Comparison of ENCODE assay signal across 19 cellular contexts in genomic region chr4:6824071-6824470, GRCh38.
"Had no signal": no experiment of that assay in that cellular context is flagged by ENCODE, and none has a peak within 500 bp of the region (broad histone marks: within the 10 kb centered on the region; RNA-seq: fewer than 3 reads in every experiment).

No MANE protein-coding gene starts in this region.

- H3K27me3 Mint-ChIP-seq: activated CD4-positive, alpha-beta T cell treated with anti-CD3 and anti-CD28 coated beads, Interleukin-2, amount 10 ng/mL, durations not matched to agents 7 days and 5 days; activated T-cell treated with anti-CD3 and anti-CD28 coated beads, Interleukin-2, amount 50 U/mL, for 24 hours; naive thymus-derived CD4-positive, alpha-beta T cell; stimulated activated naive B cell treated with anti-CD40 and anti-IgM and Interleukin-4, amounts not matched to agents 10 μg/mL and 1 μg/mL and 100 μg/mL, for 72 hours had no signal

- H3K27me3 ChIP-seq: colonic mucosa, spleen, thyroid gland had no signal

- H3K9me3 ChIP-seq: colonic mucosa, thyroid gland had no signal

- H3K27ac Mint-ChIP-seq: activated CD4-positive, alpha-beta T cell treated with anti-CD3 and anti-CD28 coated beads, Interleukin-2, amount 10 ng/mL, durations not matched to agents 7 days and 5 days; activated CD8-positive, alpha-beta T cell treated with anti-CD3 and anti-CD28 coated beads, Interleukin-2, amount 10 ng/mL, durations not matched to agents 7 days and 5 days; activated T-cell treated with anti-CD3 and anti-CD28 coated beads, Interleukin-2, amount 50 U/mL, for 24 hours; stimulated activated naive B cell treated with anti-CD40 and anti-IgM and Interleukin-4, amounts not matched to agents 10 μg/mL and 1 μg/mL and 100 μg/mL, for 72 hours; T-helper 1 cell treated with Interleukin-12 subunit alpha and Interleukin-12 subunit beta and Interleukin-4 antibody, amounts not matched to agents 30 μg/mL and 1 μg/mL, for 36 hours had no signal

- H2AFZ ChIP-seq: parathyroid adenoma had no signal

- H3K36me3 ChIP-seq: colonic mucosa had no signal

- H3K4me3 Mint-ChIP-seq: activated CD4-positive, alpha-beta T cell treated with anti-CD3 and anti-CD28 coated beads, Interleukin-2, amount 10 ng/mL, durations not matched to agents 7 days and 5 days; activated CD8-positive, alpha-beta T cell treated with anti-CD3 and anti-CD28 coated beads, Interleukin-2, amount 10 ng/mL, durations not matched to agents 7 days and 5 days; activated T-cell treated with anti-CD3 and anti-CD28 coated beads, Interleukin-2, amount 50 U/mL, for 24 hours; naive thymus-derived CD4-positive, alpha-beta T cell; stimulated activated naive B cell treated with anti-CD40 and anti-IgM and Interleukin-4, amounts not matched to agents 10 μg/mL and 1 μg/mL and 100 μg/mL, for 72 hours; T-helper 1 cell treated with Interleukin-12 subunit alpha and Interleukin-12 subunit beta and Interleukin-4 antibody, amounts not matched to agents 30 μg/mL and 1 μg/mL, for 36 hours had no signal

- H3K27ac ChIP-seq: colonic mucosa, parathyroid adenoma, spleen, thyroid gland had no signal

- ATAC-seq: activated CD4-positive, CD25-positive, alpha-beta regulatory T cell treated with anti-CD3 and anti-CD28 coated beads, Interleukin-2, amount 50 U/mL, for 24 hours; activated CD8-positive, alpha-beta T cell treated with anti-CD3 and anti-CD28 coated beads, Interleukin-2, amount 10 ng/mL, durations not matched to agents 7 days and 5 days; left ventricle myocardium superior; mucosa of descending colon; naive thymus-derived CD4-positive, alpha-beta T cell; sciatic nerve; stimulated activated naive B cell treated with anti-CD40 and anti-IgM and Interleukin-4, amounts not matched to agents 10 μg/mL and 1 μg/mL and 100 μg/mL, for 72 hours had no signal

- H3K9ac ChIP-seq: parathyroid adenoma had no signal

- H3K4me1 ChIP-seq: colonic mucosa, parathyroid adenoma, thyroid gland had no signal

- DNase-seq: activated CD4-positive, alpha-beta T cell treated with anti-CD3 and anti-CD28 coated beads, Interleukin-2, amount 10 ng/mL, durations not matched to agents 7 days and 5 days; activated CD8-positive, alpha-beta T cell treated with anti-CD3 and anti-CD28 coated beads, Interleukin-2, amount 10 ng/mL, durations not matched to agents 7 days and 5 days; activated naive CD4-positive, alpha-beta T cell treated with anti-CD3 and anti-CD28 coated beads, Interleukin-2, amount 50 U/mL, for 16 hours; activated T-cell treated with anti-CD3 and anti-CD28 coated beads, Interleukin-2, amount 50 U/mL, for 24 hours; caudate nucleus; colonic mucosa; erythroblast; left ventricle myocardium superior; mesenchymal stem cell; mucosa of descending colon; naive thymus-derived CD4-positive, alpha-beta T cell; spleen; stimulated activated CD4-positive, alpha-beta T cell treated with anti-CD3 and anti-CD28 coated beads, Interleukin-4, amount 100 ng/mL, for 4 hours; stimulated activated naive B cell treated with anti-CD40 and anti-IgM and Interleukin-4, amounts not matched to agents 10 μg/mL and 1 μg/mL and 100 μg/mL, for 72 hours; thyroid gland had no signal

- H3K4me3 ChIP-seq: colonic mucosa, mucosa of descending colon, spleen, thyroid gland had no signal
